Comparison of ENCODE assay signal across 10 cellular contexts in genomic region chr11:35138058-35138457, GRCh38. TPM values are rescaled to one million over a fixed set of nuclear protein-coding genes. Genes with fewer than 3 reads are reported as not detected.
DNase-seq lines count a peak whose midpoint lies in the region; ATAC-seq and TF ChIP-seq lines count a peak whose summit lies in the region.
"Had no signal": no experiment of that assay in that cellular context is flagged by ENCODE, and none has a peak within 500 bp of the region (broad histone marks: within the 10 kb centered on the region; RNA-seq: fewer than 3 reads in every experiment).

No MANE protein-coding gene starts in this region.

- no peaks in the 10 kb centered on the region for H3K27me3 ChIP-seq in SJSA1 (replicated peaks)
- H3K27me3 ChIP-seq in gastrocnemius medialis, result peaks cover 0 to 7% (median 0%) of the 10 kb centered on the region in 3 donors

- no peaks in the 10 kb centered on the region for H3K9me3 ChIP-seq in SJSA1 (replicated peaks)
- no peaks in the 10 kb centered on the region for H3K9me3 ChIP-seq in gastrocnemius medialis

- H3K27ac ChIP-seq in SJSA1 (peak overlapping the region; percentile 87; the same call in 1 of the 2 replicates), gastrocnemius medialis (peak overlapping the region in 3 of 4 donors; percentile 74 to 82 (median 78))

- H3K4me1 ChIP-seq in SJSA1 (replicated peaks) (peaks cover 39% of the 10 kb centered on the region), gastrocnemius medialis (peaks cover 4 to 14% of the 10 kb centered on the region in 2 donors)

- intact Hi-C loops in gastrocnemius medialis (cut with DNase I; ENCODE audit: low total_unique reads), result no loop called here

- in situ Hi-C loops in gastrocnemius medialis (cut with MboI; ENCODE audit: low sequenced_read_pairs in 4 of 4), result loop anchor here in 1 of 4 donors (25.0 kb wide), 1 partner anchor 151 kb away; no protein-coding TSS in a partner anchor

- TF ChIP-seq CTCF in GM12864 (IDR thresholded peaks at IDR 0.05; ENCODE audit: low read depth, low read length, missing control alignments), result no peak
- TF ChIP-seq CTCF in epithelial cell of proximal tubule (conservative IDR thresholded peaks at IDR 0.05; ENCODE audit: low read depth, low read length), result no peak
- no peak for TF ChIP-seq CTCF in gastrocnemius medialis (IDR thresholded peaks at IDR 0.05 in 4 of 5, conservative IDR thresholded peaks at IDR 0.05 in 1 of 5)

- peaks cover 34% of the 10 kb centered on the region for H3K36me3 ChIP-seq in SJSA1
- no peaks in the 10 kb centered on the region for H3K36me3 ChIP-seq in gastrocnemius medialis

- no peak for ATAC-seq in gastrocnemius medialis

- TF ChIP-seq POLR2A in gastrocnemius medialis (IDR thresholded peaks at IDR 0.05), result no peak

- DNase-seq in GM12864 (ENCODE audit: low read depth), result no peak
- no peak for DNase-seq in SJSA1 (ENCODE audit: low read depth in 1 of 2, low spot score in 2 of 2)
- no peak for DNase-seq in epithelial cell of proximal tubule (ENCODE audit: low read depth)
- DNase-seq in gastrocnemius medialis, result no peak
- DNase-seq in NCI-H128 (lab: John Stamatoyannopoulos, UW; ENCODE audit: unreplicated experiment), result no peak
- no peak for DNase-seq in stimulated activated CD4-positive, alpha-beta T cell treated with anti-CD3 and anti-CD28 coated beads, Interleukin-15, amount 100 ng/mL, for 24 hours
- DNase-seq in C1 segment of cervical spinal cord (lab: John Stamatoyannopoulos, UW), result no peak
- DNase-seq in kidney glomerular epithelial cell (lab: John Stamatoyannopoulos, UW), result no peak
- DNase-seq: activated CD8-positive, alpha-beta memory T cell treated with anti-CD3 and anti-CD28 coated beads for 24 hours; NCI-H524 treated with DMSO at 0.1 percent for 48 hours had no signal

- peak overlapping the region; percentile 90 for H3K4me3 ChIP-seq in GM12864 (ENCODE audit: low read depth, low read length)
- no peak overlapping the region for H3K4me3 ChIP-seq in SJSA1
- H3K4me3 ChIP-seq in epithelial cell of proximal tubule (ENCODE audit: low read depth, low read length), result peak overlapping the region; percentile 88
- H3K4me3 ChIP-seq in gastrocnemius medialis, result peak overlapping the region in 1 of 4 donors; percentile 74

RNA-seq across cellular contexts. Expression of gene CD44, which starts 0.9 kb away (rescaled TPM):
- 102 and 121 TPM in 2 replicates for total RNA-seq in SJSA1 (2014; rRNA removed; shearing (Covaris generic))
- total RNA-seq in epithelial cell of proximal tubule (244 and 296 TPM in 2 replicates), gastrocnemius medialis (10 to 100 TPM; 19.5 to 32.5 (median 29.2) TPM)
